In the genomic region with DNA sequence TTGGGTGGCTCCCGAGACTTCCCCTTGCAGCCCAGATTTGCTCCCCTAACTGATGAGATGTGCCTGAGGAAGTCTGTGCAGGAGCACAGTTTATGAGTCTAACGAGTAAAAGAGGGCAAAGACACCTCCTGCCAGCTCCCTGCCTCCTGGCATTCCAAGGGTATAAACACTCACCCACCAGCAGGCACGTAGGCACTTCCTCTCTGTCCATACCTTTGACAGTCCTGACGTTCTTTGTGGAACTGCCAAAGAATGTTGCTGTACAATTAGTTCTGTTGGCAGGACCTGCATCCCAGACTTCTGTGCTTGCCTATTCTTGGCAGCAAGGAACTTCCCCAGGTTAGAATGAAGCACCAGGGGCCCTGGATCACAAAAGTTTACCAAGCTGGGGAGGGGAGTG, we compare ENCODE assay signal across 23 cellular contexts.
"Had no signal": no experiment of that assay in that cellular context is flagged by ENCODE, and none has a peak within 500 bp of the region (broad histone marks: within the 10 kb centered on the region; RNA-seq: fewer than 3 reads in every experiment).

No MANE protein-coding gene starts in this region.

- ATAC-seq: left cardiac atrium; left lung; naive thymus-derived CD4-positive, alpha-beta T cell; psoas muscle; right cardiac atrium; stimulated activated memory B cell treated with anti-CD40 and anti-IgM and Interleukin-4, amounts not matched to agents 10 μg/mL and 1 μg/mL and 100 μg/mL, for 72 hours; stimulated activated naive CD8-positive, alpha-beta T cell treated with anti-CD3 and anti-CD28 coated beads, Interleukin-15, Interleukin-2, amounts not matched to agents 100 U/mL and 50 U/mL, for 24 hours had no signal

- H3K27ac ChIP-seq: coronary artery, esophagus squamous epithelium, left lung, psoas muscle, sigmoid colon, testis, tibial artery, upper lobe of left lung had no signal

- DNase-seq: central memory CD4-positive, alpha-beta T cell; esophagus squamous epithelium; hypothalamus; left cardiac atrium; left lung; mesendoderm; midbrain; naive thymus-derived CD4-positive, alpha-beta T cell; nucleus accumbens; psoas muscle; right cardiac atrium; sigmoid colon; stimulated activated CD4-positive, alpha-beta T cell treated with anti-CD3 and anti-CD28 coated beads, Interleukin-4, amount 100 ng/mL, for 4 hours; stimulated activated naive CD8-positive, alpha-beta T cell treated with anti-CD3 and anti-CD28 coated beads, Interleukin-15, Interleukin-2, amounts not matched to agents 100 U/mL and 50 U/mL, for 24 hours; substantia nigra; testis; tibial artery; upper lobe of left lung had no signal

- FAIRE-seq: frontal cortex, urothelium cell line had no signal

- H3K27ac Mint-ChIP-seq: nephron; stimulated activated memory B cell treated with anti-CD40 and anti-IgM and Interleukin-4, amounts not matched to agents 10 μg/mL and 1 μg/mL and 100 μg/mL, for 72 hours had no signal

- H3K4me1 ChIP-seq: left lung, psoas muscle, sigmoid colon, testis, tibial artery, upper lobe of left lung had no signal

- H3K27me3 ChIP-seq: esophagus squamous epithelium, left lung, sigmoid colon, testis, tibial artery, upper lobe of left lung had no signal

- H3K9me3 ChIP-seq: esophagus squamous epithelium, psoas muscle, sigmoid colon, testis, tibial artery, upper lobe of left lung had no signal

- H3K4me1 Mint-ChIP-seq: nephron; stimulated activated memory B cell treated with anti-CD40 and anti-IgM and Interleukin-4, amounts not matched to agents 10 μg/mL and 1 μg/mL and 100 μg/mL, for 72 hours had no signal

- H3K36me3 ChIP-seq: esophagus squamous epithelium, left lung, sigmoid colon, tibial artery, upper lobe of left lung had no signal

- H3K36me3 Mint-ChIP-seq: stimulated activated memory B cell treated with anti-CD40 and anti-IgM and Interleukin-4, amounts not matched to agents 10 μg/mL and 1 μg/mL and 100 μg/mL, for 72 hours had no signal

- H3K4me3 ChIP-seq: coronary artery, esophagus squamous epithelium, left lung, psoas muscle, sigmoid colon, testis, tibial artery, upper lobe of left lung had no signal

- H3K4me3 Mint-ChIP-seq: naive thymus-derived CD4-positive, alpha-beta T cell; nephron; stimulated activated memory B cell treated with anti-CD40 and anti-IgM and Interleukin-4, amounts not matched to agents 10 μg/mL and 1 μg/mL and 100 μg/mL, for 72 hours had no signal

- H3K27me3 Mint-ChIP-seq: stimulated activated memory B cell treated with anti-CD40 and anti-IgM and Interleukin-4, amounts not matched to agents 10 μg/mL and 1 μg/mL and 100 μg/mL, for 72 hours had no signal
